In the genomic region with DNA sequence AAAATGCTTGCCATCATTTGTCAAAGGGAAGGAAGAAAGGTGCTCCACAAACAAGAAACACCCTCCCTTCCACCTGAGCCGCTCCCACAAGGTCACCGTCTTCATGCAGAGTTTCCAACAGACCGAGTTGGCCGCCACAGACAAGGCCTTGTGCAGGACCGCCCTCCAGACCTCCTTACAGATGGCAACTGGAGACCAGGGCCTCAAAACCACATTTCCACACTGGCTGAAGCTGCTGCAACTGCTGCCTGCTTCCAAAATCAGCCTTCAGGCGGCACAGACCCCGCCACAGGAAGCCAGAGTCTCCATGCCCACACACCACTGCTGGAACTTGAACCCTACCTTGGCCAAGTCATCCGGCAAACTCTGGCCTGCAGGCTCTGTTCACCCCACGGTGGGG, we compare ENCODE assay signal across 28 cellular contexts. TPM values are rescaled to one million over a fixed set of nuclear protein-coding genes. Genes with fewer than 3 reads are reported as not detected.
"Had no signal": no experiment of that assay in that cellular context is flagged by ENCODE, and none has a peak within 500 bp of the region (broad histone marks: within the 10 kb centered on the region; RNA-seq: fewer than 3 reads in every experiment).

No MANE protein-coding gene starts in this region.

- H3K4me1 ChIP-seq: parathyroid adenoma, uterus had no signal

- H3K36me3 ChIP-seq: uterus had no signal

- H3K9ac ChIP-seq: parathyroid adenoma had no signal

- H3K27ac ChIP-seq: adrenal gland, gastrocnemius medialis, left ventricle myocardium inferior, parathyroid adenoma, thoracic aorta, uterus had no signal

- H3K27me3 Mint-ChIP-seq: activated CD4-positive, alpha-beta memory T cell treated with anti-CD3 and anti-CD28 coated beads, Interleukin-2, amount 10 ng/mL, durations not matched to agents 7 days and 5 days; activated CD4-positive, alpha-beta T cell treated with anti-CD3 and anti-CD28 coated beads, Interleukin-2, amount 10 ng/mL, durations not matched to agents 7 days and 5 days; activated naive CD8-positive, alpha-beta T cell; effector memory CD8-positive, alpha-beta T cell; type B pancreatic cell had no signal

- H3K27ac Mint-ChIP-seq: activated CD4-positive, alpha-beta memory T cell treated with anti-CD3 and anti-CD28 coated beads, Interleukin-2, amount 10 ng/mL, durations not matched to agents 7 days and 5 days; activated naive CD8-positive, alpha-beta T cell; activated T-helper 2 cell treated with anti-CD3 and anti-CD28 coated beads, Interferon-gamma antibody, Interleukin-2, Interleukin-4, amounts not matched to agents 10 μg/mL and 5 μg/mL and 100 μg/mL, durations not matched to agents 14 hours and 24 hours and 36 hours; effector memory CD8-positive, alpha-beta T cell; nephron progenitor cell; T-helper 1 cell treated with Interleukin-12 subunit alpha and Interleukin-12 subunit beta and Interleukin-4 antibody, amounts not matched to agents 30 μg/mL and 1 μg/mL, for 36 hours; type B pancreatic cell had no signal

- H3K79me2 ChIP-seq: parathyroid adenoma had no signal

- ATAC-seq: body of pancreas; effector memory CD8-positive, alpha-beta T cell; gastrocnemius medialis; mucosa of descending colon; stimulated activated naive CD8-positive, alpha-beta T cell treated with anti-CD3 and anti-CD28 coated beads, Interleukin-15, Interleukin-2, amounts not matched to agents 100 U/mL and 50 U/mL, for 24 hours had no signal

- H3K4me3 ChIP-seq: adrenal gland, body of pancreas, gastrocnemius medialis, left ventricle myocardium inferior, lung, mucosa of descending colon, thoracic aorta, uterus had no signal

- H3K4me3 Mint-ChIP-seq: activated CD4-positive, alpha-beta memory T cell treated with anti-CD3 and anti-CD28 coated beads, Interleukin-2, amount 10 ng/mL, durations not matched to agents 7 days and 5 days; activated CD4-positive, alpha-beta T cell treated with anti-CD3 and anti-CD28 coated beads, Interleukin-2, amount 10 ng/mL, durations not matched to agents 7 days and 5 days; activated naive CD8-positive, alpha-beta T cell; effector memory CD8-positive, alpha-beta T cell; nephron progenitor cell; T-helper 1 cell treated with Interleukin-12 subunit alpha and Interleukin-12 subunit beta and Interleukin-4 antibody, amounts not matched to agents 30 μg/mL and 1 μg/mL, for 36 hours; type B pancreatic cell had no signal

- H3K9me3 ChIP-seq: adrenal gland, body of pancreas, gastrocnemius medialis, left ventricle myocardium inferior, mucosa of descending colon, thoracic aorta, uterus had no signal

- H2AFZ ChIP-seq: parathyroid adenoma had no signal

- DNase-seq: activated CD4-positive, alpha-beta memory T cell treated with anti-CD3 and anti-CD28 coated beads, Interleukin-2, amount 10 ng/mL, durations not matched to agents 7 days and 5 days; activated CD4-positive, alpha-beta T cell treated with anti-CD3 and anti-CD28 coated beads, Interleukin-2, amount 10 ng/mL, durations not matched to agents 7 days and 5 days; activated CD4-positive, CD25-positive, alpha-beta regulatory T cell treated with anti-CD3 and anti-CD28 coated beads, Interleukin-2, amount 50 U/mL, for 72 hours; activated T-cell treated with anti-CD3 and anti-CD28 coated beads, Interleukin-2, amount 50 U/mL, for 48 hours; adrenal gland; aorta; cortex of kidney; effector memory CD8-positive, alpha-beta T cell; erythroblast; gastrocnemius medialis; glutamatergic neuron; left ventricle myocardium inferior; nephron progenitor cell; stimulated activated CD4-positive, alpha-beta T cell treated with anti-CD3 and anti-CD28 coated beads, Interleukin-4, amount 100 ng/mL, for 1 hour; stimulated activated naive CD8-positive, alpha-beta T cell treated with anti-CD3 and anti-CD28 coated beads, Interleukin-15, Interleukin-2, amounts not matched to agents 100 U/mL and 50 U/mL, for 24 hours; T1000; uterus had no signal

- H3K27me3 ChIP-seq: adrenal gland, body of pancreas, gastrocnemius medialis, uterus had no signal

- H3K9me3 Mint-ChIP-seq: activated CD4-positive, alpha-beta memory T cell treated with anti-CD3 and anti-CD28 coated beads, Interleukin-2, amount 10 ng/mL, durations not matched to agents 7 days and 5 days; activated CD4-positive, alpha-beta T cell treated with anti-CD3 and anti-CD28 coated beads, Interleukin-2, amount 10 ng/mL, durations not matched to agents 7 days and 5 days; activated T-helper 2 cell treated with anti-CD3 and anti-CD28 coated beads, Interferon-gamma antibody, Interleukin-2, Interleukin-4, amounts not matched to agents 10 μg/mL and 5 μg/mL and 100 μg/mL, durations not matched to agents 14 hours and 24 hours and 36 hours; effector memory CD8-positive, alpha-beta T cell; nephron progenitor cell; T-helper 1 cell treated with Interleukin-12 subunit alpha and Interleukin-12 subunit beta and Interleukin-4 antibody, amounts not matched to agents 30 μg/mL and 1 μg/mL, for 36 hours; type B pancreatic cell had no signal

RNA-seq across cellular contexts. Expression of a gene that starts 51.6 kb away (rescaled TPM):
- total RNA-seq: gastrocnemius medialis, pulmonary artery endothelial cell, skeletal muscle tissue had no signal
